Comparison of ENCODE assay signal across 15 cellular contexts in the genomic region with DNA sequence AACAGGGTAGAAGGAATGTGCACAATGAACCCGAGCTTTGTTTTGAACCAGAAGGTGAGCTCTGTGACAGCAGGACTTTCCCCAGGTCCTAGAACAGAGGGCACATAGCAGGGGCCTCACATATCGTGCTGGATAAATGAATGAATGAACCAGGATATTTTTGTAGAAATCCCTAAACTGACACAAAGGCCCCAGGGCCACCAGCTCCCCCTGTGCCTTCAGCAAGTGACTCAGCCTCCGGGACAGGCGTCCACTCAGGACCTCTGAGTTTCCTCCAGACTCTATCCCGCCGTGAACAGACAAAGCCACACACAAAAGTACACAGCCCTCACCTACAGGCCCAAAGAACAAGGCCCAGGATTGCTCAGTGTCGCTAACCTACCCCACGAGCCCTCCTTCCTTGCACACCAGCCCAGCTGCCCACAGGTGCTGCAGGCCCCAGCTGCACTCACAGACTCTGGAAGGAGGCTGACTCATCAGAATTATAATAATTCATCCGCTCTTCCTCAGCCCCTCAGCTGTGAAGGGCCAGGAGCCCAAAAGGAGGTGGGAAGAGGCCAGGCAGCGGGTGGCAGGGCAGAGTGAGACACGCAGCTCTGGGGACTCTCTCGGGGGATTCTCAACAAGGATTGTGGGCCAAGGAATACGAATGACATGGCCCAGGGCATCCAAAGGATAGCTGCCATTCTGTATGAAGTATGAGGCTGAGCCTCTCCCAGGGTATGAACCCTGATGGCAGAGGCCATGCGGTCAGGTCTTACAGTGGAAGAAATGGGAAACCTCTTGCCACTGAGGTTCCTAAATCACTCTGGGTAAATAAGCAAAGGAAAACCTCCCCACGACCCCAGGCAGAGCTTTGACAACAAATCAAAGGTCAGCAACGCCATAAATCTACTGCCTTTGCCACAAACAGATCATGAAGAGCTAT. TPM values are rescaled to one million over a fixed set of nuclear protein-coding genes. Genes with fewer than 3 reads are reported as not detected.
A peak's percentile ranks its signal among the peaks of the same experiment; 100 is the strongest.
DNase-seq lines count a peak whose midpoint lies in the region; ATAC-seq and TF ChIP-seq lines count a peak whose summit lies in the region.
"Had no signal": no experiment of that assay in that cellular context is flagged by ENCODE, and none has a peak within 500 bp of the region (broad histone marks: within the 10 kb centered on the region; RNA-seq: fewer than 3 reads in every experiment).

No MANE protein-coding gene starts in this region.

- peak overlapping the region; percentile 36 for H3K27ac Mint-ChIP-seq in T-helper 1 cell treated with Interleukin-12 subunit alpha and Interleukin-12 subunit beta and Interleukin-4 antibody, amounts not matched to agents 30 μg/mL and 1 μg/mL, for 36 hours
- H3K27ac Mint-ChIP-seq in type B pancreatic cell: peak overlapping the region; percentile 61
- H3K27ac Mint-ChIP-seq: activated T-helper 17 cell treated with anti-CD3 and anti-CD28 coated beads, Interleukin-2, amount 50 U/mL, for 72 hours had no signal

- no peak for TF ChIP-seq CTCF in type B pancreatic cell (conservative IDR thresholded peaks at IDR 0.05)

- no peaks in the 10 kb centered on the region for H3K9me3 ChIP-seq in HAP-1
- H3K9me3 ChIP-seq: left lung, prostate gland had no signal

- in situ Hi-C loops in HAP-1 (cut with MboI; ENCODE audit: low sequenced_read_pairs) (loop anchor here (25.0 kb wide), 2 partner anchors 704 to 879 kb away; partner anchors contain the start of gene UST), KBM-7 (cut with MboI; ENCODE audit: low pct_unique_long_range_greater_than_20kb, low sequenced_read_pairs) (loop anchor here (25.0 kb wide), 2 partner anchors 354 to 879 kb away; no protein-coding TSS in a partner anchor)

- DNase-seq in T-helper 1 cell (no peak), RPMI7951 (ENCODE audit: low read depth) (peak; percentile 62), left colon (no peak), type B pancreatic cell (ENCODE audit: extremely low spot score, unreplicated experiment) (no peak), HAP-1 (ENCODE audit: low spot score in 2 of 2) (no peak), NCI-H345 (lab: John Stamatoyannopoulos, UW) (no peak), KBM-7 (no peak)
- DNase-seq: COR-L47; foreskin melanocyte; left lung; stimulated activated CD4-positive, alpha-beta T cell treated with anti-CD3 and anti-CD28 coated beads, Interleukin-12 subunit alpha, Interleukin-12 subunit beta, amount 100 ng/mL, for 4 hours; stimulated activated naive CD8-positive, alpha-beta T cell treated with anti-CD3 and anti-CD28 coated beads, Interleukin-15, amount 100 ng/mL, for 72 hours had no signal

- no peak overlapping the region for H3K4me3 ChIP-seq in HAP-1
- H3K4me3 ChIP-seq: left lung, prostate gland had no signal

- peak; percentile 27 for ATAC-seq in left colon
- ATAC-seq: activated T-helper 17 cell treated with anti-CD3 and anti-CD28 coated beads, Interleukin-2, amount 50 U/mL, for 72 hours; left lung; stimulated activated naive CD8-positive, alpha-beta T cell treated with anti-CD3 and anti-CD28 coated beads, Interleukin-15, amount 100 ng/mL, for 72 hours had no signal

- H3K4me3 Mint-ChIP-seq in T-helper 1 cell treated with Interleukin-12 subunit alpha and Interleukin-12 subunit beta and Interleukin-4 antibody, amounts not matched to agents 30 μg/mL and 1 μg/mL, for 36 hours: no peak overlapping the region
- H3K4me3 Mint-ChIP-seq in type B pancreatic cell: peak overlapping the region; percentile 59
- H3K4me3 Mint-ChIP-seq: activated T-helper 17 cell treated with anti-CD3 and anti-CD28 coated beads, Interleukin-2, amount 50 U/mL, for 72 hours; stimulated activated naive CD8-positive, alpha-beta T cell treated with anti-CD3 and anti-CD28 coated beads, Interleukin-15, amount 100 ng/mL, for 72 hours had no signal

- peaks cover 26% of the 10 kb centered on the region for H3K4me1 Mint-ChIP-seq in T-helper 1 cell treated with Interleukin-12 subunit alpha and Interleukin-12 subunit beta and Interleukin-4 antibody, amounts not matched to agents 30 μg/mL and 1 μg/mL, for 36 hours (ENCODE audit: low read depth)
- peaks cover 36% of the 10 kb centered on the region for H3K4me1 Mint-ChIP-seq in type B pancreatic cell (ENCODE audit: unreplicated experiment)

- H3K36me3 Mint-ChIP-seq in T-helper 1 cell treated with Interleukin-12 subunit alpha and Interleukin-12 subunit beta and Interleukin-4 antibody, amounts not matched to agents 30 μg/mL and 1 μg/mL, for 36 hours (ENCODE audit: low read depth): peaks cover 3% of the 10 kb centered on the region
- H3K36me3 Mint-ChIP-seq in type B pancreatic cell: no peaks in the 10 kb centered on the region

- no peaks in the 10 kb centered on the region for H3K36me3 ChIP-seq in HAP-1 (replicated peaks)
- H3K36me3 ChIP-seq: left lung, prostate gland had no signal

- H3K4me1 ChIP-seq in HAP-1: no peaks in the 10 kb centered on the region
- H3K4me1 ChIP-seq: left lung, prostate gland had no signal

- H3K9me3 Mint-ChIP-seq in T-helper 1 cell treated with Interleukin-12 subunit alpha and Interleukin-12 subunit beta and Interleukin-4 antibody, amounts not matched to agents 30 μg/mL and 1 μg/mL, for 36 hours: no peaks in the 10 kb centered on the region
- H3K9me3 Mint-ChIP-seq in type B pancreatic cell: no peaks in the 10 kb centered on the region
- H3K9me3 Mint-ChIP-seq: activated T-helper 17 cell treated with anti-CD3 and anti-CD28 coated beads, Interleukin-2, amount 50 U/mL, for 72 hours; stimulated activated naive CD8-positive, alpha-beta T cell treated with anti-CD3 and anti-CD28 coated beads, Interleukin-15, amount 100 ng/mL, for 72 hours had no signal

- H3K27me3 ChIP-seq in HAP-1 (ENCODE audit: low read depth): no peaks in the 10 kb centered on the region
- H3K27me3 ChIP-seq: left lung had no signal

- H3K27me3 Mint-ChIP-seq in T-helper 1 cell treated with Interleukin-12 subunit alpha and Interleukin-12 subunit beta and Interleukin-4 antibody, amounts not matched to agents 30 μg/mL and 1 μg/mL, for 36 hours (ENCODE audit: low read depth): no peaks in the 10 kb centered on the region
- H3K27me3 Mint-ChIP-seq in type B pancreatic cell: no peaks in the 10 kb centered on the region
- H3K27me3 Mint-ChIP-seq: activated T-helper 17 cell treated with anti-CD3 and anti-CD28 coated beads, Interleukin-2, amount 50 U/mL, for 72 hours; stimulated activated naive CD8-positive, alpha-beta T cell treated with anti-CD3 and anti-CD28 coated beads, Interleukin-15, amount 100 ng/mL, for 72 hours had no signal

- intact Hi-C loops in left colon (cut with DNase I, micrococcal nuclease): no loop called here

RNA-seq across cellular contexts. Expression of gene SUMO4, which starts 40.9 kb away (rescaled TPM):
- 0.78 and 0.84 TPM in 2 replicates for total RNA-seq in RPMI7951 (2014; rRNA removed; shearing (Covaris generic))
- total RNA-seq in left colon: 1 to 10 TPM; 2.1 to 2.7 TPM
- total RNA-seq in type B pancreatic cell (ENCODE audit: low replicate concordance): 0.98 and 2.8 TPM in 2 replicates

RNA-seq across cellular contexts. Expression of gene ZC3H12D, which starts 43.8 kb away (rescaled TPM):
- total RNA-seq in RPMI7951 (2014; rRNA removed; shearing (Covaris generic)): 0.48 and 0.98 TPM in 2 replicates
- 1 to 10 TPM; 4.3 to 8.7 TPM for total RNA-seq in left colon
- total RNA-seq in type B pancreatic cell (ENCODE audit: low replicate concordance): 0.58 and 0.98 TPM in 2 replicates
